In genomic region chr6:97654674-97655073, GRCh38 we compare ENCODE assay signal across 19 cellular contexts.
A peak's percentile ranks its signal among the peaks of the same experiment; 100 is the strongest.
DNase-seq lines count a peak whose midpoint lies in the region; ATAC-seq and TF ChIP-seq lines count a peak whose summit lies in the region.
"Had no signal": no experiment of that assay in that cellular context is flagged by ENCODE, and none has a peak within 500 bp of the region (broad histone marks: within the 10 kb centered on the region; RNA-seq: fewer than 3 reads in every experiment).

No MANE protein-coding gene starts in this region.

- H2BK120ac ChIP-seq in mesendoderm (ENCODE audit: low read depth, low read length): no peak overlapping the region

- H3K79me1 ChIP-seq in mesendoderm (ENCODE audit: low read length): no peaks in the 10 kb centered on the region

- no peak overlapping the region for H3K23ac ChIP-seq in mesendoderm (ENCODE audit: low read length)

- no peak overlapping the region for H3K4me3 ChIP-seq in GM23338
- H3K4me3 ChIP-seq in SK-N-MC: no peak overlapping the region
- no peak overlapping the region for H3K4me3 ChIP-seq in endodermal cell (ENCODE audit: low read length)
- no peak overlapping the region for H3K4me3 ChIP-seq in mesendoderm (ENCODE audit: low read length)
- H3K4me3 ChIP-seq: A549, HAP-1 had no signal

- no peaks in the 10 kb centered on the region for H3F3A ChIP-seq in GM23338 (replicated peaks; ENCODE audit: low read depth)

- H3K4ac ChIP-seq in mesendoderm (ENCODE audit: low read depth, low read length): no peak overlapping the region

- no peaks in the 10 kb centered on the region for H3K4me1 ChIP-seq in GM23338 (ENCODE audit: insufficient read depth)
- H3K4me1 ChIP-seq in endodermal cell (ENCODE audit: control insufficient read depth, insufficient read depth, low read length): no peaks in the 10 kb centered on the region
- no peaks in the 10 kb centered on the region for H3K4me1 ChIP-seq in mesendoderm (ENCODE audit: control insufficient read depth, low read depth, low read length)
- H3K4me1 ChIP-seq: A549 had no signal

- no peak overlapping the region for H2BK5ac ChIP-seq in mesendoderm (ENCODE audit: low read length)

- no peak overlapping the region for H2AK5ac ChIP-seq in mesendoderm (ENCODE audit: low read length)

- H3K27ac ChIP-seq in GM23338 (ENCODE audit: low read depth) (no peak overlapping the region), SK-N-MC (peak overlapping the region; percentile 96), endodermal cell (ENCODE audit: low read depth, low read length) (no peak overlapping the region), mesendoderm (ENCODE audit: low read depth, low read length) (no peak overlapping the region)
- H3K27ac ChIP-seq: A549 had no signal

- no peak overlapping the region for H4K8ac ChIP-seq in mesendoderm (ENCODE audit: low read depth, low read length)

- peaks cover 6% of the 10 kb centered on the region; the same call in 1 of the 2 replicates for H3K9me3 ChIP-seq in SK-N-MC (ENCODE audit: low read depth, low read length)
- no peaks in the 10 kb centered on the region for H3K9me3 ChIP-seq in endodermal cell (ENCODE audit: control insufficient read depth, low read length)
- H3K9me3 ChIP-seq: A549, HAP-1 had no signal

- DNase-seq in GM23338 (ENCODE audit: low spot score): peak; percentile 36
- no peak for DNase-seq in SK-N-MC (ENCODE audit: low read depth, low spot score)
- DNase-seq in endodermal cell: peak; percentile 43
- DNase-seq in mesendoderm: peak; percentile 7
- no peak for DNase-seq in stimulated activated CD4-positive, alpha-beta T cell treated with anti-CD3 and anti-CD28 coated beads, Interleukin-4, amount 100 ng/mL, for 4 hours
- no peak for DNase-seq in GDM1 (lab: John Stamatoyannopoulos, UW)
- no peak for DNase-seq in Calu3
- DNase-seq in DMS53 treated with DMSO at 0.1 percent for 48 hours (lab: John Stamatoyannopoulos, UW; ENCODE audit: unreplicated experiment): no peak
- DNase-seq: 8988T; C1 segment of cervical spinal cord; CD4-positive, alpha-beta memory T cell; COR-L47; DMS153; DMS79; EL; GF-D8; HFFc6 had no signal

- no peak overlapping the region for H3K4me2 ChIP-seq in GM23338
- H3K4me2 ChIP-seq in mesendoderm (ENCODE audit: low read length): no peak overlapping the region
- H3K4me2 ChIP-seq: A549 had no signal

- no peak overlapping the region for H4K5ac ChIP-seq in mesendoderm (ENCODE audit: low read length)

- no peaks in the 10 kb centered on the region for H4K20me1 ChIP-seq in GM23338 (replicated peaks; ENCODE audit: insufficient read depth)

- H3K27ac Mint-ChIP-seq in GM23338: no peak overlapping the region
- no peak overlapping the region for H3K27ac Mint-ChIP-seq in endodermal cell
- H3K27ac Mint-ChIP-seq in Calu3 (ENCODE audit: unreplicated experiment): no peak overlapping the region
- H3K27ac Mint-ChIP-seq: CD4-positive, alpha-beta memory T cell; HFFc6 had no signal

- H3K36me3 ChIP-seq in GM23338 (ENCODE audit: insufficient read depth): no peaks in the 10 kb centered on the region
- H3K36me3 ChIP-seq in SK-N-MC (ENCODE audit: insufficient read depth, low read length): peaks cover 16% of the 10 kb centered on the region; the same call in 1 of the 2 replicates
- no peaks in the 10 kb centered on the region for H3K36me3 ChIP-seq in endodermal cell (ENCODE audit: control insufficient read depth, insufficient read depth, low read length)
- H3K36me3 ChIP-seq in mesendoderm (ENCODE audit: control insufficient read depth, insufficient read depth, low read length): no peaks in the 10 kb centered on the region
- H3K36me3 ChIP-seq: HAP-1 had no signal

- H3K56ac ChIP-seq in mesendoderm (ENCODE audit: low read length): no peak overlapping the region

- H2AFZ ChIP-seq in GM23338: no peak overlapping the region

- TF ChIP-seq CTCF in GM23338 (conservative IDR thresholded peaks at IDR 0.05; ENCODE audit: low read depth in 2 of 2) (peak in 1 of 2 experiments; percentile 60; a peak in 3 of 4 replicates), endodermal cell (conservative IDR thresholded peaks at IDR 0.05) (peak; percentile 32), Calu3 (IDR thresholded peaks at IDR 0.05; ENCODE audit: unreplicated experiment) (no peak)

- intact Hi-C loops in Calu3 (cut with micrococcal nuclease; ENCODE audit: unreplicated experiment): no loop called here

- no peaks in the 10 kb centered on the region for H3K27me3 ChIP-seq in GM23338 (ENCODE audit: insufficient read depth)
- no peaks in the 10 kb centered on the region for H3K27me3 ChIP-seq in endodermal cell (ENCODE audit: control insufficient read depth, insufficient read depth, low read length, poor library complexity, severe bottlenecking)
- no peaks in the 10 kb centered on the region for H3K27me3 ChIP-seq in mesendoderm (ENCODE audit: insufficient read depth, low read length, poor library complexity)

- H3K9ac ChIP-seq in SK-N-MC (ENCODE audit: insufficient read length): no peak overlapping the region
- H3K9ac ChIP-seq in endodermal cell (ENCODE audit: extremely low read depth, low read length, poor library complexity, severe bottlenecking): no peak overlapping the region
- H3K9ac ChIP-seq in mesendoderm (ENCODE audit: low read length): no peak overlapping the region

- CTCF ChIA-PET in Calu3 (lab: Charles Lee): no interaction called here

- no peak overlapping the region for H2BK15ac ChIP-seq in mesendoderm (replicated peaks; ENCODE audit: low read depth)

- H3K79me2 ChIP-seq in GM23338 (replicated peaks; ENCODE audit: insufficient read depth) (no peaks in the 10 kb centered on the region), mesendoderm (ENCODE audit: control insufficient read depth, insufficient read depth, low read length) (no peaks in the 10 kb centered on the region)

- H3K4me1 Mint-ChIP-seq in GM23338 (no peaks in the 10 kb centered on the region; the same call in 2 of the 3 replicates), endodermal cell (no peaks in the 10 kb centered on the region), Calu3 (ENCODE audit: low read depth, unreplicated experiment) (no peaks in the 10 kb centered on the region)
- H3K4me1 Mint-ChIP-seq: CD4-positive, alpha-beta memory T cell had no signal

- peak; percentile 60 for ATAC-seq in GM23338
- ATAC-seq: A549 had no signal

- H3K4me3 Mint-ChIP-seq in GM23338 (no peak overlapping the region), endodermal cell (no peak overlapping the region), Calu3 (ENCODE audit: low read depth, unreplicated experiment) (no peak overlapping the region)
- H3K4me3 Mint-ChIP-seq: CD4-positive, alpha-beta memory T cell; HFFc6 had no signal

- H3K18ac ChIP-seq in mesendoderm (ENCODE audit: low read length): no peak overlapping the region

- no peaks in the 10 kb centered on the region for H3K9me2 ChIP-seq in GM23338 (ENCODE audit: insufficient read depth)

- BruUV-seq in Calu3 (replicated peaks; lab: Mats Ljungman, UMichigan): no TSS peak

- H3K27me3 Mint-ChIP-seq in GM23338 (ENCODE audit: insufficient read depth, low read depth, poor library complexity) (no peaks in the 10 kb centered on the region), endodermal cell (ENCODE audit: insufficient read depth) (no peaks in the 10 kb centered on the region), Calu3 (ENCODE audit: unreplicated experiment) (no peaks in the 10 kb centered on the region)
- H3K27me3 Mint-ChIP-seq: CD4-positive, alpha-beta memory T cell had no signal

- H3K9me3 Mint-ChIP-seq in GM23338: no peaks in the 10 kb centered on the region
- H3K9me3 Mint-ChIP-seq in endodermal cell: no peaks in the 10 kb centered on the region
- no peaks in the 10 kb centered on the region for H3K9me3 Mint-ChIP-seq in Calu3 (ENCODE audit: low read depth, unreplicated experiment)

- WGBS in endodermal cell (ENCODE audit: insufficient coverage in 1 of 2, insufficient read length in 1 of 2), 2 experiments: 94 to 100% methylated on average over 1 to 3 of the region's 3 CpGs
- WGBS in mesendoderm (ENCODE audit: extremely low coverage, insufficient coverage, low lambda C conversion rate): no CpG with 5 or more reads among the region's 3 CpGs

- H3K36me3 Mint-ChIP-seq in GM23338 (ENCODE audit: low read depth) (no peaks in the 10 kb centered on the region), endodermal cell (ENCODE audit: low read depth) (no peaks in the 10 kb centered on the region), Calu3 (ENCODE audit: insufficient read depth, unreplicated experiment) (no peaks in the 10 kb centered on the region)
- H3K36me3 Mint-ChIP-seq: CD4-positive, alpha-beta memory T cell had no signal

TF ChIP-seq in GM23338, 12 proteins besides CTCF, POLR2A, EP300 and RAD21 (continues in another document):
- no peak for TF ChIP-seq CREB1 (CRISPR knock-in tag; IDR thresholded peaks at IDR 0.05; ENCODE audit: low read depth)
- TF ChIP-seq STAT1 (IDR thresholded peaks at IDR 0.05; ENCODE audit: unreplicated experiment): no peak
- no peak for TF ChIP-seq REST (IDR thresholded peaks at IDR 0.05; ENCODE audit: unreplicated experiment)

Comparison
In these comparisons a context has a peak if more than half of its experiments do, and no peak if none do; other contexts are left out.
1. DNase-seq: peak in GM23338 (single experiment), endodermal cell (single experiment) and mesendoderm (single experiment); none in SK-N-MC (single experiment), stimulated activated CD4-positive, alpha-beta T cell treated with anti-CD3 and anti-CD28 coated beads, Interleukin-4, amount 100 ng/mL, for 4 hours (0 of 2), GDM1 (single experiment), Calu3 (single experiment) and DMS53 treated with DMSO at 0.1 percent for 48 hours (single experiment).